ENCODE assay signal across 12 cellular contexts in genomic region chr4:76570141-76570989, GRCh38.
DNase-seq lines count a peak whose midpoint lies in the region; ATAC-seq and TF ChIP-seq lines count a peak whose summit lies in the region.
"Had no signal": no experiment of that assay in that cellular context is flagged by ENCODE, and none has a peak within 500 bp of the region (broad histone marks: within the 10 kb centered on the region; RNA-seq: fewer than 3 reads in every experiment).

No MANE protein-coding gene starts in this region.

- H3K27ac ChIP-seq in ACC112 (ENCODE audit: low read depth, low read length) (no peak overlapping the region), IMR-90 (ENCODE audit: insufficient read depth, low read length) (peak overlapping the region; percentile 6), ascending aorta (peak overlapping the region; percentile 42 to 52), liver (ENCODE audit: low read depth in 1 of 2, low read length in 2 of 2) (peak overlapping the region; percentile 80 to 95)

- BruUV-seq in IMR-90 (replicated peaks; lab: Mats Ljungman, UMichigan) = no TSS peak

- H2BK20ac ChIP-seq in IMR-90 (ENCODE audit: low read depth, low read length) = peak overlapping the region; percentile 79

- peak overlapping the region; percentile 95 for H3K4ac ChIP-seq in IMR-90 (ENCODE audit: low read depth, low read length)

- ATAC-seq in IMR-90 (ENCODE audit: low read depth) (peak; percentile 90), HG02870 (IDR thresholded peaks at IDR 0.05; ENCODE audit: unreplicated experiment) (no peak)
- ATAC-seq: natural killer cell treated with Interleukin-12 subunit alpha and Interleukin-12 subunit beta and Interleukin-15 and Interleukin-18, amount 100 ng/mL, for 72 hours had no signal

- H3K9me3 ChIP-seq in IMR-90 (ENCODE audit: control insufficient read depth, insufficient read depth, low read length) = no peaks in the 10 kb centered on the region
- no peaks in the 10 kb centered on the region for H3K9me3 ChIP-seq in ascending aorta
- H3K9me3 ChIP-seq in liver (ENCODE audit: control insufficient read depth in 4 of 4, low read length in 3 of 4) = no peaks in the 10 kb centered on the region

- no peak for TF ChIP-seq CTCF in IMR-90 (conservative IDR thresholded peaks at IDR 0.05; ENCODE audit: low read depth, low read length)
- TF ChIP-seq CTCF in ascending aorta (IDR thresholded peaks at IDR 0.05) = no peak
- no peak for TF ChIP-seq CTCF in liver (IDR thresholded peaks at IDR 0.05; ENCODE audit: low read depth, low read length, missing input control)

- peak overlapping the region; percentile 60 for H2BK5ac ChIP-seq in IMR-90 (ENCODE audit: low read depth, low read length, poor library complexity, severe bottlenecking)

- CTCF ChIA-PET in IMR-90 (lab: Yijun Ruan, JAX) = interaction anchor here (0.6 kb wide), 1 partner anchor 624 kb away, joined by 3 read pairs; no protein-coding TSS in a partner anchor

- TF ChIP-seq RAD21 in IMR-90 (IDR thresholded peaks at IDR 0.05; ENCODE audit: low read length) (no peak; the same call in 1 of the 2 replicates), liver (IDR thresholded peaks at IDR 0.05) (peak; percentile 35 to 61)

- H3K23ac ChIP-seq in IMR-90 (ENCODE audit: low read depth, low read length) = peak overlapping the region; percentile 52

- H4K20me1 ChIP-seq in IMR-90 (ENCODE audit: insufficient read depth, low read length) = no peaks in the 10 kb centered on the region

- WGBS in IMR-90 (ENCODE audit: extremely low coverage in 2 of 2, insufficient read length in 1 of 2), 2 experiments = 27% methylated on average over 3 of the region's 10 CpGs; no CpG with 5 or more reads in 1 of the 2 experiments
- 42% methylated on average over 10 of the region's 10 CpGs for WGBS in liver

- peak overlapping the region; percentile 50 for H3K14ac ChIP-seq in IMR-90 (replicated peaks; ENCODE audit: low read depth, low read length)

- peak overlapping the region; percentile 68 for H4K91ac ChIP-seq in IMR-90 (ENCODE audit: insufficient read depth, low read depth, low read length)

- peak overlapping the region; percentile 21; the same call in 1 of the 2 replicates for H4K5ac ChIP-seq in IMR-90 (ENCODE audit: low read depth, low read length)

- H2AFZ ChIP-seq in ACC112 (ENCODE audit: low read length, unreplicated experiment) = peak overlapping the region; percentile 49
- peak overlapping the region; percentile 37 for H2AFZ ChIP-seq in IMR-90 (replicated peaks; ENCODE audit: low read length, poor library complexity)

- H3K4me1 ChIP-seq in ACC112 (ENCODE audit: control insufficient read depth, insufficient read depth, low read length, unreplicated experiment) (peaks cover 12% of the 10 kb centered on the region), IMR-90 (ENCODE audit: control insufficient read depth, insufficient read depth, low read length) (peaks cover 13% of the 10 kb centered on the region), ascending aorta (peaks cover 3 to 22% of the 10 kb centered on the region in 2 donors), liver (ENCODE audit: control insufficient read depth in 4 of 4, insufficient read depth in 4 of 4, low read length in 3 of 4) (peaks cover 0 to 32% (median 13%) of the 10 kb centered on the region in 4 donors)

- POLR2A ChIA-PET in IMR-90 (lab: Charles Lee; ENCODE audit: unreplicated experiment) = interaction anchor here (0.8 kb wide), 1 partner anchor 381 kb away, joined by 3 read pairs; no protein-coding TSS in a partner anchor

- peak overlapping the region; percentile 72 for H3K4me2 ChIP-seq in IMR-90 (ENCODE audit: low read depth, low read length)

- peak overlapping the region; percentile 45; the same call in 1 of the 2 replicates for H3K18ac ChIP-seq in IMR-90 (ENCODE audit: low read depth, low read length)

- no peak overlapping the region for H2AK9ac ChIP-seq in IMR-90 (replicated peaks; ENCODE audit: low read depth, low read length, poor library complexity)

- H3K56ac ChIP-seq in IMR-90 (ENCODE audit: extremely low read depth, insufficient read depth, low read length) = peak overlapping the region; percentile 49; the same call in 1 of the 2 replicates

- intact Hi-C loops in IMR-90 (cut with micrococcal nuclease) (loop anchor here (5.0 kb wide), 1 partner anchor 42 kb away; no protein-coding TSS in a partner anchor), ascending aorta (cut with DNase I) (loop anchor here (2.0 kb wide), 1 partner anchor 14 kb away; no protein-coding TSS in a partner anchor)

- H3K4me3 ChIP-seq in ACC112 (ENCODE audit: low read depth, low read length) (peak overlapping the region; percentile 56), IMR-90 (ENCODE audit: insufficient read depth, low read depth, low read length) (no peak overlapping the region), ascending aorta (peak overlapping the region; percentile 18 to 43), liver (ENCODE audit: low read depth in 1 of 3, low read length in 3 of 3) (peak overlapping the region in 1 of 3 donors; percentile 12)

- H2AK5ac ChIP-seq in IMR-90 (ENCODE audit: low read depth, low read length) = peak overlapping the region; percentile 87

- H3K9ac ChIP-seq in IMR-90 (ENCODE audit: low read depth, low read length) (peak overlapping the region; percentile 10; the same call in 1 of the 2 replicates), liver (ENCODE audit: low read depth in 1 of 2, low read length in 2 of 2) (peak overlapping the region; percentile 7 to 70)

- in situ Hi-C loops in IMR-90 (cut with MboI; ENCODE audit: low sequenced_read_pairs) = no loop called here

- H3K36me3 ChIP-seq in ACC112 (ENCODE audit: insufficient read depth, low read length) = no peaks in the 10 kb centered on the region
- H3K36me3 ChIP-seq in IMR-90 (ENCODE audit: control insufficient read depth, insufficient read depth, low read length) = no peaks in the 10 kb centered on the region
- H3K36me3 ChIP-seq in ascending aorta = no peaks in the 10 kb centered on the region
- H3K36me3 ChIP-seq in liver (ENCODE audit: control insufficient read depth in 4 of 4, insufficient read depth in 3 of 4, low read depth in 1 of 4, low read length in 3 of 4) = no peaks in the 10 kb centered on the region

- no peaks in the 10 kb centered on the region for H3K27me3 ChIP-seq in ACC112 (ENCODE audit: insufficient read depth, low read length)
- H3K27me3 ChIP-seq in IMR-90 (ENCODE audit: control insufficient read depth, insufficient read depth, low read length) = no peaks in the 10 kb centered on the region
- H3K27me3 ChIP-seq in ascending aorta = no peaks in the 10 kb centered on the region
- H3K27me3 ChIP-seq in liver (ENCODE audit: control insufficient read depth in 4 of 4, insufficient read depth in 4 of 4, low read length in 3 of 4) = no peaks in the 10 kb centered on the region

- peak overlapping the region; percentile 7 to 68; a peak in 3 of 4 replicates for H4K8ac ChIP-seq in IMR-90 (ENCODE audit: low read depth in 2 of 2, low read length in 2 of 2)

- peak overlapping the region; percentile 94 for H2BK120ac ChIP-seq in IMR-90 (ENCODE audit: low read depth, low read length)

- peaks cover 0 to 3% of the 10 kb centered on the region in 2 experiments; a peak in 1 of 4 replicates for H3K79me1 ChIP-seq in IMR-90 (ENCODE audit: low read depth in 1 of 2, low read length in 2 of 2)

- DNase-seq in IMR-90 (peak; percentile 89), ascending aorta (ENCODE audit: low spot score in 2 of 2) (no peak), NCI-H2227 (lab: John Stamatoyannopoulos, UW; ENCODE audit: unreplicated experiment) (no peak), NCI-H82 (lab: John Stamatoyannopoulos, UW) (no peak), UCSD-AML1 (lab: John Stamatoyannopoulos, UW; ENCODE audit: unreplicated experiment) (no peak)
- DNase-seq: activated gamma-delta T cell; CD4-positive, CD25-positive, alpha-beta regulatory T cell; NCI-H1048 had no signal

- dilution Hi-C loops in IMR-90 (cut with HindIII; ENCODE audit: low sequenced_read_pairs, unreplicated experiment) = no loop called here

- no peak for TF ChIP-seq POLR2A in IMR-90 (IDR thresholded peaks at IDR 0.05; ENCODE audit: low read depth, low read length)

- H3K9me1 ChIP-seq in IMR-90 (ENCODE audit: insufficient read depth, low read length) = peaks cover 10% of the 10 kb centered on the region

- no peaks in the 10 kb centered on the region for H3K79me2 ChIP-seq in ACC112 (ENCODE audit: control insufficient read depth, insufficient read depth, low read length, unreplicated experiment)

- peak overlapping the region; percentile 64; the same call in 1 of the 3 replicates for H2BK15ac ChIP-seq in IMR-90 (ENCODE audit: low read depth, low read length)

TF ChIP-seq in IMR-90, 13 proteins besides CTCF, POLR2A, EP300 and RAD21 (continues in another document):
- TF ChIP-seq RCOR1 (IDR thresholded peaks at IDR 0.05; ENCODE audit: insufficient replicate concordance, low read length) (peak; percentile 44), FOS (IDR thresholded peaks at IDR 0.05; ENCODE audit: low read depth, low read length) (peak; percentile 55; the same call in 1 of the 2 replicates), RFX5 (IDR thresholded peaks at IDR 0.05; ENCODE audit: low read depth, low read length) (no peak), MAFK (IDR thresholded peaks at IDR 0.05; ENCODE audit: low read depth, low read length) (peak; percentile 29; the same call in 1 of the 2 replicates), SMC3 (IDR thresholded peaks at IDR 0.05; ENCODE audit: low read depth, low read length) (no peak), CEBPB (IDR thresholded peaks at IDR 0.05; ENCODE audit: low read depth, low read length) (peak; percentile 35; the same call in 1 of the 2 replicates)

TF ChIP-seq in liver, 16 proteins besides CTCF, POLR2A, EP300 and RAD21 (continues in another document):
- TF ChIP-seq TAF1 (conservative IDR thresholded peaks at IDR 0.05) (no peak), SP1 (IDR thresholded peaks at IDR 0.05) (peak; percentile 89), NR2F2 (IDR thresholded peaks at IDR 0.05) (peak; percentile 89), ZBTB33 (IDR thresholded peaks at IDR 0.05) (peak; percentile 46), HNF4A (conservative IDR thresholded peaks at IDR 0.05) (peak; percentile 89 to 94), EGR1 (IDR thresholded peaks at IDR 0.05; ENCODE audit: low read depth in 2 of 2) (peak; percentile 34 to 55)
